1 cellular context compared by ENCODE assay signal in the genomic region with DNA sequence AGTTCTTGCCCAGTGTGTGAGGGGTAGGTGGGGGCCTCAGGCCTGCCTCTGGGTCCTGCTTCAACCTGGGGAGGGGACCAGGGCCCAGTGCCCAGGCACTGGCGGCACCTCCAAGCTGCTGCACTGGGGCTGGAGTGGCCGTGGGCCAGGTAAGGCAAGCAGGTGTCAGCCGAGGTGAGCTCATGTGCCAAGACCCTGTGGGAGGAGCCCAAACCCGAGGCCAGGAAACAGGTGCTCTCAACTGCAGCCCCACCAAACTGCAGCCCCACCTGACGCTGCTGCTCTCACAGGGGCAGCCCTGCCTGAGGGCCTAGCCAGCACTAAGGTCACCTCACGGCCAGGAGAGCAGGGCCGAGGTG.
TF ChIP-seq lines count a peak whose summit lies in the region.

No MANE protein-coding gene starts in this region.

TF ChIP-seq in IMR-90, 13 proteins besides CTCF, POLR2A, EP300 and RAD21:
- TF ChIP-seq RFX5 (IDR thresholded peaks at IDR 0.05; ENCODE audit: low read depth, low read length) = no peak
- no peak for TF ChIP-seq NFE2L2 (IDR thresholded peaks at IDR 0.05; ENCODE audit: low read depth, low read length)
- TF ChIP-seq MXI1 (IDR thresholded peaks at IDR 0.05; ENCODE audit: borderline replicate concordance, low read depth, low read length) = no peak
- TF ChIP-seq CHD1 (IDR thresholded peaks at IDR 0.05; ENCODE audit: low read depth, low read length) = no peak
- TF ChIP-seq, protein P1, sequence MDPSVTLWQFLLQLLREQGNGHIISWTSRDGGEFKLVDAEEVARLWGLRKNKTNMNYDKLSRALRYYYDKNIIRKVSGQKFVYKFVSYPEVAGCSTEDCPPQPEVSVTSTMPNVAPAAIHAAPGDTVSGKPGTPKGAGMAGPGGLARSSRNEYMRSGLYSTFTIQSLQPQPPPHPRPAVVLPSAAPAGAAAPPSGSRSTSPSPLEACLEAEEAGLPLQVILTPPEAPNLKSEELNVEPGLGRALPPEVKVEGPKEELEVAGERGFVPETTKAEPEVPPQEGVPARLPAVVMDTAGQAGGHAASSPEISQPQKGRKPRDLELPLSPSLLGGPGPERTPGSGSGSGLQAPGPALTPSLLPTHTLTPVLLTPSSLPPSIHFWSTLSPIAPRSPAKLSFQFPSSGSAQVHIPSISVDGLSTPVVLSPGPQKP (IDR thresholded peaks at IDR 0.05; ENCODE audit: borderline replicate concordance, low read depth, low read length) = no peak
- no peak for TF ChIP-seq BHLHE40 (IDR thresholded peaks at IDR 0.05; ENCODE audit: low read depth, low read length)
- TF ChIP-seq FOS (IDR thresholded peaks at IDR 0.05; ENCODE audit: low read depth, low read length) = no peak
- no peak for TF ChIP-seq SMC3 (IDR thresholded peaks at IDR 0.05; ENCODE audit: low read depth, low read length)
- no peak for TF ChIP-seq MAZ (IDR thresholded peaks at IDR 0.05; ENCODE audit: borderline replicate concordance, low read depth, low read length)
- TF ChIP-seq MAFK (IDR thresholded peaks at IDR 0.05; ENCODE audit: low read depth, low read length) = no peak
